Comparison of ENCODE assay signal across 20 cellular contexts in genomic region chr1:54045487-54045886, GRCh38. TPM values are rescaled to one million over a fixed set of nuclear protein-coding genes. Genes with fewer than 3 reads are reported as not detected.
"Had no signal": no experiment of that assay in that cellular context is flagged by ENCODE, and none has a peak within 500 bp of the region (broad histone marks: within the 10 kb centered on the region; RNA-seq: fewer than 3 reads in every experiment).

No MANE protein-coding gene starts in this region.

- H3K27me3 Mint-ChIP-seq: dendritic cell treated with granulocyte-macrophage colony-stimulating factor and Interleukin-4, amounts not matched to agents 40 ng/mL and 50 ng/mL, for 4 days; effector memory CD8-positive, alpha-beta T cell; naive B cell; stimulated activated memory B cell treated with anti-CD40 and anti-IgM and Interleukin-4, amounts not matched to agents 10 μg/mL and 1 μg/mL and 100 μg/mL, for 72 hours; type B pancreatic cell had no signal

- H3K27ac ChIP-seq: body of pancreas, foreskin keratinocyte, neural progenitor cell, VCaP had no signal

- H3K4me2 ChIP-seq: neural progenitor cell had no signal

- H3K4me1 Mint-ChIP-seq: neural progenitor cell had no signal

- DNase-seq: activated CD8-positive, alpha-beta memory T cell treated with anti-CD3 and anti-CD28 coated beads for 24 hours; activated naive CD4-positive, alpha-beta T cell treated with anti-CD3 and anti-CD28 coated beads, Interleukin-2, amount 50 U/mL, for 16 hours; amniotic stem cell; body of pancreas; effector memory CD8-positive, alpha-beta T cell; foreskin keratinocyte; immature natural killer cell; naive B cell; SHP77 treated with DMSO at 0.1 percent for 48 hours; stimulated activated CD4-positive, alpha-beta T cell treated with anti-CD3 and anti-CD28 coated beads, Interleukin-2, amount 100 ng/mL, for 24 hours had no signal

- H3K36me3 ChIP-seq: neural progenitor cell had no signal

- ATAC-seq: body of pancreas; effector memory CD8-positive, alpha-beta T cell; foreskin keratinocyte; stimulated activated memory B cell treated with anti-CD40 and anti-IgM and Interleukin-4, amounts not matched to agents 10 μg/mL and 1 μg/mL and 100 μg/mL, for 72 hours had no signal

- H3K27me3 ChIP-seq: body of pancreas, foreskin keratinocyte, neural progenitor cell had no signal

- H3K4me3 Mint-ChIP-seq: dendritic cell treated with granulocyte-macrophage colony-stimulating factor and Interleukin-4, amounts not matched to agents 40 ng/mL and 50 ng/mL, for 4 days; effector memory CD8-positive, alpha-beta T cell; immature natural killer cell; naive B cell; neural progenitor cell; stimulated activated memory B cell treated with anti-CD40 and anti-IgM and Interleukin-4, amounts not matched to agents 10 μg/mL and 1 μg/mL and 100 μg/mL, for 72 hours; type B pancreatic cell had no signal

- H3K27ac Mint-ChIP-seq: dendritic cell treated with granulocyte-macrophage colony-stimulating factor and Interleukin-4, amounts not matched to agents 40 ng/mL and 50 ng/mL, for 4 days; neural progenitor cell; stimulated activated memory B cell treated with anti-CD40 and anti-IgM and Interleukin-4, amounts not matched to agents 10 μg/mL and 1 μg/mL and 100 μg/mL, for 72 hours; type B pancreatic cell had no signal

- H3K9me3 ChIP-seq: body of pancreas had no signal

- H3K4me1 ChIP-seq: neural progenitor cell had no signal

- H2AFZ ChIP-seq: neural progenitor cell had no signal

- H3K9ac ChIP-seq: neural progenitor cell had no signal

- H3K9me3 Mint-ChIP-seq: dendritic cell treated with granulocyte-macrophage colony-stimulating factor and Interleukin-4, amounts not matched to agents 40 ng/mL and 50 ng/mL, for 4 days; effector memory CD8-positive, alpha-beta T cell; immature natural killer cell; naive B cell; neural progenitor cell; stimulated activated memory B cell treated with anti-CD40 and anti-IgM and Interleukin-4, amounts not matched to agents 10 μg/mL and 1 μg/mL and 100 μg/mL, for 72 hours; type B pancreatic cell had no signal

- H3K4me3 ChIP-seq: body of pancreas, neural progenitor cell had no signal

RNA-seq across cellular contexts. Expression of gene LDLRAD1, which starts 27.5 kb away (rescaled TPM):
- total RNA-seq: body of pancreas; foreskin keratinocyte; lung microvascular endothelial cell; mononuclear cell; osteocyte; renal cortical epithelial cell; T-helper 1 cell treated with Interleukin-12 subunit alpha and Interleukin-12 subunit beta and Interleukin-4 antibody, amounts not matched to agents 30 ng/mL and 1 ng/mL, for 36 hours had no signal
- polyA plus RNA-seq: foreskin keratinocyte, immature natural killer cell had no signal
